ENCODE assay signal across 1 cellular context in the genomic region with DNA sequence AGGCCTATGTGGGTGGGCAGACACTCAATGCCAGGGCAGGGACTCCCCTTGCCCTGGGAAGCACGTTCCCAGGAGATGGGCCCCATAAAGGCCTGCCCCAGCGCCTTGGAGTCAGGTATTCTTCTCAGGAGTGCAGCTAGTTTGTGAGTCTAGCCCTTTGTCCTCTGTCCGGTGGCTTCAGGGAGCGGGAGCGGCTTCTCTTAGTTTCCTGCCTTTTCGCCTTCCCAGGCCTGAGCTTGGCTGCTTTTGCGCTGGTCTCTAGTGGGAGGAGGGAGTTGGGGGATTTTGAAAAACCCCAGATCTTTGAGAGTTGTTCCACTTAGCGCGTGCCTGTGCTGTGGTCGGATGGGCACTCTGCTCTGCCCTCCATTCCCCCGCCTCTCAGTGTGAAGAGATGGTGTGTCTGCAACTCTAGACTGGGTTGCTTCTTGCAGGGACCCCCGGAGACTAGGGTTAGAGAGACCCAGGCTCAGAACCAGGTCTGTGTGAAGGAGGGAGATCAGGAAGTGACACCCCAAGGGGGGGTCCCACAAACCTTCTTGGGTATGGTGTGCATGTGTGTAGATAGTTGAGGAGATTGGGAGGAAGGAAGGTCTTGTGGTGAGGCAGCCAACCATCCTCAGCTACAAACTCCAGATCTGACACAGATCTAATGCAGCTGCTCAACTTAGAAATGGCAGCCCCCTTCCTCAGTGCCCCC.
TF ChIP-seq lines count a peak whose summit lies in the region.

No MANE protein-coding gene starts in this region.

TF ChIP-seq in HepG2, 621 proteins besides CTCF, POLR2A, EP300 and RAD21 (continues in another document):
- TF ChIP-seq BRCA1 (CRISPR knock-in tag; IDR thresholded peaks at IDR 0.05) (no peak), ZNF530 (CRISPR knock-in tag; IDR thresholded peaks at IDR 0.05; ENCODE audit: low read depth) (no peak), JUN (CRISPR knock-in tag; IDR thresholded peaks at IDR 0.05) (no peak), MED8 (CRISPR knock-in tag; IDR thresholded peaks at IDR 0.05; ENCODE audit: insufficient replicate concordance) (no peak), NRL (CRISPR knock-in tag; IDR thresholded peaks at IDR 0.05; ENCODE audit: borderline replicate concordance) (peak; percentile 40; the same call in 1 of the 2 replicates), HHEX (CRISPR knock-in tag; IDR thresholded peaks at IDR 0.05) (no peak), ZBTB8A (CRISPR knock-in tag; IDR thresholded peaks at IDR 0.05; ENCODE audit: borderline replicate concordance, low read depth) (0 out of 2 replicates have a peak, but pooled peaks have one; percentile 40), POGZ (CRISPR knock-in tag; IDR thresholded peaks at IDR 0.05) (no peak), ZNF251 (CRISPR knock-in tag; IDR thresholded peaks at IDR 0.05) (0 out of 2 replicates have a peak, but pooled peaks have one; percentile 50), ZNF737 (CRISPR knock-in tag; IDR thresholded peaks at IDR 0.05; ENCODE audit: borderline replicate concordance) (no peak), JARID2 (CRISPR knock-in tag; IDR thresholded peaks at IDR 0.05; ENCODE audit: insufficient replicate concordance) (no peak), NAIF1 (CRISPR knock-in tag; IDR thresholded peaks at IDR 0.05; ENCODE audit: borderline replicate concordance) (no peak), ZNF670 (CRISPR knock-in tag; IDR thresholded peaks at IDR 0.05; ENCODE audit: borderline replicate concordance) (no peak), ZNF136 (CRISPR knock-in tag; IDR thresholded peaks at IDR 0.05; ENCODE audit: low read depth) (no peak), ZNF331 (CRISPR knock-in tag; IDR thresholded peaks at IDR 0.05) (no peak), ZNF550 (CRISPR knock-in tag; IDR thresholded peaks at IDR 0.05; ENCODE audit: borderline replicate concordance) (0 out of 2 replicates have a peak, but pooled peaks have one; percentile 21), ZNF350 (CRISPR knock-in tag; IDR thresholded peaks at IDR 0.05; ENCODE audit: borderline replicate concordance, low read depth) (no peak), HDAC1 (CRISPR knock-in tag; IDR thresholded peaks at IDR 0.05) (0 out of 2 replicates have a peak, but pooled peaks have one; percentile 22), ZSCAN21 (CRISPR knock-in tag; IDR thresholded peaks at IDR 0.05; ENCODE audit: borderline replicate concordance) (no peak), ZNF264 (CRISPR knock-in tag; IDR thresholded peaks at IDR 0.05) (no peak; the same call in 1 of the 2 replicates), KLF13 (CRISPR knock-in tag; IDR thresholded peaks at IDR 0.05) (no peak), ZSCAN20 (CRISPR knock-in tag; IDR thresholded peaks at IDR 0.05; ENCODE audit: borderline replicate concordance) (0 out of 2 replicates have a peak, but pooled peaks have one; percentile 75)
- TF ChIP-seq, protein P1, sequence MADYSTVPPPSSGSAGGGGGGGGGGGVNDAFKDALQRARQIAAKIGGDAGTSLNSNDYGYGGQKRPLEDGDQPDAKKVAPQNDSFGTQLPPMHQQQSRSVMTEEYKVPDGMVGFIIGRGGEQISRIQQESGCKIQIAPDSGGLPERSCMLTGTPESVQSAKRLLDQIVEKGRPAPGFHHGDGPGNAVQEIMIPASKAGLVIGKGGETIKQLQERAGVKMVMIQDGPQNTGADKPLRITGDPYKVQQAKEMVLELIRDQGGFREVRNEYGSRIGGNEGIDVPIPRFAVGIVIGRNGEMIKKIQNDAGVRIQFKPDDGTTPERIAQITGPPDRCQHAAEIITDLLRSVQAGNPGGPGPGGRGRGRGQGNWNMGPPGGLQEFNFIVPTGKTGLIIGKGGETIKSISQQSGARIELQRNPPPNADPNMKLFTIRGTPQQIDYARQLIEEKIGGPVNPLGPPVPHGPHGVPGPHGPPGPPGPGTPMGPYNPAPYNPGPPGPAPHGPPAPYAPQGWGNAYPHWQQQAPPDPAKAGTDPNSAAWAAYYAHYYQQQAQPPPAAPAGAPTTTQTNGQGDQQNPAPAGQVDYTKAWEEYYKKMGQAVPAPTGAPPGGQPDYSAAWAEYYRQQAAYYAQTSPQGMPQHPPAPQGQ (CRISPR knock-in tag; IDR thresholded peaks at IDR 0.05; ENCODE audit: borderline replicate concordance): no peak
- TF ChIP-seq, protein P2, sequence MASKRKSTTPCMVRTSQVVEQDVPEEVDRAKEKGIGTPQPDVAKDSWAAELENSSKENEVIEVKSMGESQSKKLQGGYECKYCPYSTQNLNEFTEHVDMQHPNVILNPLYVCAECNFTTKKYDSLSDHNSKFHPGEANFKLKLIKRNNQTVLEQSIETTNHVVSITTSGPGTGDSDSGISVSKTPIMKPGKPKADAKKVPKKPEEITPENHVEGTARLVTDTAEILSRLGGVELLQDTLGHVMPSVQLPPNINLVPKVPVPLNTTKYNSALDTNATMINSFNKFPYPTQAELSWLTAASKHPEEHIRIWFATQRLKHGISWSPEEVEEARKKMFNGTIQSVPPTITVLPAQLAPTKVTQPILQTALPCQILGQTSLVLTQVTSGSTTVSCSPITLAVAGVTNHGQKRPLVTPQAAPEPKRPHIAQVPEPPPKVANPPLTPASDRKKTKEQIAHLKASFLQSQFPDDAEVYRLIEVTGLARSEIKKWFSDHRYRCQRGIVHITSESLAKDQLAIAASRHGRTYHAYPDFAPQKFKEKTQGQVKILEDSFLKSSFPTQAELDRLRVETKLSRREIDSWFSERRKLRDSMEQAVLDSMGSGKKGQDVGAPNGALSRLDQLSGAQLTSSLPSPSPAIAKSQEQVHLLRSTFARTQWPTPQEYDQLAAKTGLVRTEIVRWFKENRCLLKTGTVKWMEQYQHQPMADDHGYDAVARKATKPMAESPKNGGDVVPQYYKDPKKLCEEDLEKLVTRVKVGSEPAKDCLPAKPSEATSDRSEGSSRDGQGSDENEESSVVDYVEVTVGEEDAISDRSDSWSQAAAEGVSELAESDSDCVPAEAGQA (IDR thresholded peaks at IDR 0.05; ENCODE audit: low read depth): no peak
- TF ChIP-seq, protein P2 (CRISPR knock-in tag; IDR thresholded peaks at IDR 0.05; ENCODE audit: borderline replicate concordance): no peak
- TF ChIP-seq, protein P3, sequence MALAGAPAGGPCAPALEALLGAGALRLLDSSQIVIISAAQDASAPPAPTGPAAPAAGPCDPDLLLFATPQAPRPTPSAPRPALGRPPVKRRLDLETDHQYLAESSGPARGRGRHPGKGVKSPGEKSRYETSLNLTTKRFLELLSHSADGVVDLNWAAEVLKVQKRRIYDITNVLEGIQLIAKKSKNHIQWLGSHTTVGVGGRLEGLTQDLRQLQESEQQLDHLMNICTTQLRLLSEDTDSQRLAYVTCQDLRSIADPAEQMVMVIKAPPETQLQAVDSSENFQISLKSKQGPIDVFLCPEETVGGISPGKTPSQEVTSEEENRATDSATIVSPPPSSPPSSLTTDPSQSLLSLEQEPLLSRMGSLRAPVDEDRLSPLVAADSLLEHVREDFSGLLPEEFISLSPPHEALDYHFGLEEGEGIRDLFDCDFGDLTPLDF (CRISPR knock-in tag; IDR thresholded peaks at IDR 0.05): no peak
- TF ChIP-seq, protein P4, sequence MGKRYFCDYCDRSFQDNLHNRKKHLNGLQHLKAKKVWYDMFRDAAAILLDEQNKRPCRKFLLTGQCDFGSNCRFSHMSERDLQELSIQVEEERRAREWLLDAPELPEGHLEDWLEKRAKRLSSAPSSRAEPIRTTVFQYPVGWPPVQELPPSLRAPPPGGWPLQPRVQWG (CRISPR knock-in tag; IDR thresholded peaks at IDR 0.05; ENCODE audit: borderline replicate concordance, low read depth): no peak
- TF ChIP-seq, protein P5, sequence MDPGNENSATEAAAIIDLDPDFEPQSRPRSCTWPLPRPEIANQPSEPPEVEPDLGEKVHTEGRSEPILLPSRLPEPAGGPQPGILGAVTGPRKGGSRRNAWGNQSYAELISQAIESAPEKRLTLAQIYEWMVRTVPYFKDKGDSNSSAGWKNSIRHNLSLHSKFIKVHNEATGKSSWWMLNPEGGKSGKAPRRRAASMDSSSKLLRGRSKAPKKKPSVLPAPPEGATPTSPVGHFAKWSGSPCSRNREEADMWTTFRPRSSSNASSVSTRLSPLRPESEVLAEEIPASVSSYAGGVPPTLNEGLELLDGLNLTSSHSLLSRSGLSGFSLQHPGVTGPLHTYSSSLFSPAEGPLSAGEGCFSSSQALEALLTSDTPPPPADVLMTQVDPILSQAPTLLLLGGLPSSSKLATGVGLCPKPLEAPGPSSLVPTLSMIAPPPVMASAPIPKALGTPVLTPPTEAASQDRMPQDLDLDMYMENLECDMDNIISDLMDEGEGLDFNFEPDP (CRISPR knock-in tag; conservative IDR thresholded peaks at IDR 0.05): no peak
- TF ChIP-seq, protein P6, sequence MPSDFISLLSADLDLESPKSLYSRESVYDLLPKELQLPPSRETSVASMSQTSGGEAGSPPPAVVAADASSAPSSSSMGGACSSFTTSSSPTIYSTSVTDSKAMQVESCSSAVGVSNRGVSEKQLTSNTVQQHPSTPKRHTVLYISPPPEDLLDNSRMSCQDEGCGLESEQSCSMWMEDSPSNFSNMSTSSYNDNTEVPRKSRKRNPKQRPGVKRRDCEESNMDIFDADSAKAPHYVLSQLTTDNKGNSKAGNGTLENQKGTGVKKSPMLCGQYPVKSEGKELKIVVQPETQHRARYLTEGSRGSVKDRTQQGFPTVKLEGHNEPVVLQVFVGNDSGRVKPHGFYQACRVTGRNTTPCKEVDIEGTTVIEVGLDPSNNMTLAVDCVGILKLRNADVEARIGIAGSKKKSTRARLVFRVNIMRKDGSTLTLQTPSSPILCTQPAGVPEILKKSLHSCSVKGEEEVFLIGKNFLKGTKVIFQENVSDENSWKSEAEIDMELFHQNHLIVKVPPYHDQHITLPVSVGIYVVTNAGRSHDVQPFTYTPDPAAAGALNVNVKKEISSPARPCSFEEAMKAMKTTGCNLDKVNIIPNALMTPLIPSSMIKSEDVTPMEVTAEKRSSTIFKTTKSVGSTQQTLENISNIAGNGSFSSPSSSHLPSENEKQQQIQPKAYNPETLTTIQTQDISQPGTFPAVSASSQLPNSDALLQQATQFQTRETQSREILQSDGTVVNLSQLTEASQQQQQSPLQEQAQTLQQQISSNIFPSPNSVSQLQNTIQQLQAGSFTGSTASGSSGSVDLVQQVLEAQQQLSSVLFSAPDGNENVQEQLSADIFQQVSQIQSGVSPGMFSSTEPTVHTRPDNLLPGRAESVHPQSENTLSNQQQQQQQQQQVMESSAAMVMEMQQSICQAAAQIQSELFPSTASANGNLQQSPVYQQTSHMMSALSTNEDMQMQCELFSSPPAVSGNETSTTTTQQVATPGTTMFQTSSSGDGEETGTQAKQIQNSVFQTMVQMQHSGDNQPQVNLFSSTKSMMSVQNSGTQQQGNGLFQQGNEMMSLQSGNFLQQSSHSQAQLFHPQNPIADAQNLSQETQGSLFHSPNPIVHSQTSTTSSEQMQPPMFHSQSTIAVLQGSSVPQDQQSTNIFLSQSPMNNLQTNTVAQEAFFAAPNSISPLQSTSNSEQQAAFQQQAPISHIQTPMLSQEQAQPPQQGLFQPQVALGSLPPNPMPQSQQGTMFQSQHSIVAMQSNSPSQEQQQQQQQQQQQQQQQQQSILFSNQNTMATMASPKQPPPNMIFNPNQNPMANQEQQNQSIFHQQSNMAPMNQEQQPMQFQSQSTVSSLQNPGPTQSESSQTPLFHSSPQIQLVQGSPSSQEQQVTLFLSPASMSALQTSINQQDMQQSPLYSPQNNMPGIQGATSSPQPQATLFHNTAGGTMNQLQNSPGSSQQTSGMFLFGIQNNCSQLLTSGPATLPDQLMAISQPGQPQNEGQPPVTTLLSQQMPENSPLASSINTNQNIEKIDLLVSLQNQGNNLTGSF (CRISPR knock-in tag; IDR thresholded peaks at IDR 0.05): no peak
- TF ChIP-seq, protein P7, sequence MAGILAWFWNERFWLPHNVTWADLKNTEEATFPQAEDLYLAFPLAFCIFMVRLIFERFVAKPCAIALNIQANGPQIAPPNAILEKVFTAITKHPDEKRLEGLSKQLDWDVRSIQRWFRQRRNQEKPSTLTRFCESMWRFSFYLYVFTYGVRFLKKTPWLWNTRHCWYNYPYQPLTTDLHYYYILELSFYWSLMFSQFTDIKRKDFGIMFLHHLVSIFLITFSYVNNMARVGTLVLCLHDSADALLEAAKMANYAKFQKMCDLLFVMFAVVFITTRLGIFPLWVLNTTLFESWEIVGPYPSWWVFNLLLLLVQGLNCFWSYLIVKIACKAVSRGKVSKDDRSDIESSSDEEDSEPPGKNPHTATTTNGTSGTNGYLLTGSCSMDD (CRISPR knock-in tag; IDR thresholded peaks at IDR 0.05): no peak
- TF ChIP-seq, protein P8, sequence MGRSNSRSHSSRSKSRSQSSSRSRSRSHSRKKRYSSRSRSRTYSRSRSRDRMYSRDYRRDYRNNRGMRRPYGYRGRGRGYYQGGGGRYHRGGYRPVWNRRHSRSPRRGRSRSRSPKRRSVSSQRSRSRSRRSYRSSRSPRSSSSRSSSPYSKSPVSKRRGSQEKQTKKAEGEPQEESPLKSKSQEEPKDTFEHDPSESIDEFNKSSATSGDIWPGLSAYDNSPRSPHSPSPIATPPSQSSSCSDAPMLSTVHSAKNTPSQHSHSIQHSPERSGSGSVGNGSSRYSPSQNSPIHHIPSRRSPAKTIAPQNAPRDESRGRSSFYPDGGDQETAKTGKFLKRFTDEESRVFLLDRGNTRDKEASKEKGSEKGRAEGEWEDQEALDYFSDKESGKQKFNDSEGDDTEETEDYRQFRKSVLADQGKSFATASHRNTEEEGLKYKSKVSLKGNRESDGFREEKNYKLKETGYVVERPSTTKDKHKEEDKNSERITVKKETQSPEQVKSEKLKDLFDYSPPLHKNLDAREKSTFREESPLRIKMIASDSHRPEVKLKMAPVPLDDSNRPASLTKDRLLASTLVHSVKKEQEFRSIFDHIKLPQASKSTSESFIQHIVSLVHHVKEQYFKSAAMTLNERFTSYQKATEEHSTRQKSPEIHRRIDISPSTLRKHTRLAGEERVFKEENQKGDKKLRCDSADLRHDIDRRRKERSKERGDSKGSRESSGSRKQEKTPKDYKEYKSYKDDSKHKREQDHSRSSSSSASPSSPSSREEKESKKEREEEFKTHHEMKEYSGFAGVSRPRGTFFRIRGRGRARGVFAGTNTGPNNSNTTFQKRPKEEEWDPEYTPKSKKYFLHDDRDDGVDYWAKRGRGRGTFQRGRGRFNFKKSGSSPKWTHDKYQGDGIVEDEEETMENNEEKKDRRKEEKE (IDR thresholded peaks at IDR 0.05): no peak
